Comparison of ENCODE assay signal across 30 cellular contexts in genomic region chr15:28049594-28049993, GRCh38. TPM values are rescaled to one million over a fixed set of nuclear protein-coding genes. Genes with fewer than 3 reads are reported as not detected.
"Had no signal": no experiment of that assay in that cellular context is flagged by ENCODE, and none has a peak within 500 bp of the region (broad histone marks: within the 10 kb centered on the region; RNA-seq: fewer than 3 reads in every experiment).

No MANE protein-coding gene starts in this region.

- H3K36me3 ChIP-seq: colonic mucosa, esophagus squamous epithelium, gastrocnemius medialis, heart right ventricle, left ventricle myocardium inferior, lower lobe of right lung had no signal

- H3K27me3 ChIP-seq: colonic mucosa, esophagus squamous epithelium, gastrocnemius medialis had no signal

- H3K9me3 ChIP-seq: colonic mucosa, esophagus squamous epithelium, gastrocnemius medialis, lower lobe of right lung, mucosa of descending colon had no signal

- H3K4me1 ChIP-seq: colonic mucosa, esophagus squamous epithelium, lower lobe of right lung had no signal

- H3K4me3 ChIP-seq: colonic mucosa, esophagus squamous epithelium, gastrocnemius medialis, heart right ventricle, left ventricle myocardium inferior, lower lobe of right lung, mucosa of descending colon had no signal

- FAIRE-seq: endometrium, islet of Langerhans, keratinocyte had no signal

- H3K27ac ChIP-seq: colonic mucosa, epithelial cell of prostate, esophagus squamous epithelium, gastrocnemius medialis, heart right ventricle, left ventricle myocardium inferior, lower lobe of right lung had no signal

- ATAC-seq: effector memory CD8-positive, alpha-beta T cell; esophagus mucosa; gastrocnemius medialis; heart right ventricle; left cardiac atrium; lower lobe of right lung; mucosa of descending colon had no signal

- DNase-seq: colonic mucosa; cortex of kidney; effector CD8-positive, alpha-beta T cell; effector memory CD8-positive, alpha-beta T cell; endodermal cell; erythroblast; esophagus squamous epithelium; foreskin fibroblast; foreskin melanocyte; gastrocnemius medialis; glutamatergic neuron; head of caudate nucleus; heart right ventricle; hippocampal formation; left cardiac atrium; left ventricle myocardium inferior; lower lobe of right lung; mesenchymal stem cell; mucosa of descending colon; naive B cell had no signal

RNA-seq across cellular contexts. Expression of gene OCA2, which starts 49.5 kb away (rescaled TPM):
- total RNA-seq: dermis microvascular lymphatic vessel endothelial cell, glomerular endothelial cell, left ventricle myocardium inferior, lung microvascular endothelial cell, mesenteric fat pad, myocyte had no signal
